In genomic region chr15:52383100-52383588, GRCh38 we compare ENCODE assay signal across 13 cellular contexts.
DNase-seq lines count a peak whose midpoint lies in the region; ATAC-seq, FAIRE-seq and TF ChIP-seq lines count a peak whose summit lies in the region.
"Had no signal": no experiment of that assay in that cellular context is flagged by ENCODE, and none has a peak within 500 bp of the region (broad histone marks: within the 10 kb centered on the region; RNA-seq: fewer than 3 reads in every experiment).

No MANE protein-coding gene starts in this region.

- 89 to 90% methylated on average over 2 of the region's 2 CpGs for WGBS in GM23248 (ENCODE audit: low coverage in 1 of 2, low lambda C conversion rate in 2 of 2, missing lambda C conversion rate in 2 of 2), 2 experiments

- H3K9me3 ChIP-seq in GM23248 (ENCODE audit: low read depth) (no peaks in the 10 kb centered on the region), vagina (no peaks in the 10 kb centered on the region), colonic mucosa (no peaks in the 10 kb centered on the region)

- H3K27ac ChIP-seq in GM23248: no peak overlapping the region; the same call in none of the 2 replicates
- no peak overlapping the region for H3K27ac ChIP-seq in vagina
- H3K27ac ChIP-seq in colonic mucosa: no peak overlapping the region

- peak overlapping the region; percentile 14 for H3K4me2 ChIP-seq in GM23248 (ENCODE audit: unreplicated experiment)

- H3K27me3 ChIP-seq in GM23248 (replicated peaks; ENCODE audit: insufficient read depth) (no peaks in the 10 kb centered on the region), vagina (no peaks in the 10 kb centered on the region), colonic mucosa (no peaks in the 10 kb centered on the region)

- H2AFZ ChIP-seq in GM23248: no peak overlapping the region

- no peak for FAIRE-seq in H54 (lab: Jason Lieb, UNC)

- peaks cover 6% of the 10 kb centered on the region; the same call in 1 of the 2 replicates for H3K36me3 ChIP-seq in GM23248 (ENCODE audit: low read depth)
- peaks cover 0 to 38% of the 10 kb centered on the region in 2 donors for H3K36me3 ChIP-seq in vagina
- H3K36me3 ChIP-seq in colonic mucosa: no peaks in the 10 kb centered on the region

- no peaks in the 10 kb centered on the region for H3K9me3 Mint-ChIP-seq in memory B cell

- H3K9me2 ChIP-seq in GM23248 (ENCODE audit: insufficient read depth): no peaks in the 10 kb centered on the region

- H3K4me3 ChIP-seq in GM23248: no peak overlapping the region
- no peak overlapping the region for H3K4me3 ChIP-seq in vagina
- H3K4me3 ChIP-seq in colonic mucosa: no peak overlapping the region
- H3K4me3 ChIP-seq: lung had no signal

- peaks cover 25% of the 10 kb centered on the region for H3K36me3 Mint-ChIP-seq in memory B cell

- no peaks in the 10 kb centered on the region for H3K27me3 Mint-ChIP-seq in memory B cell

- TF ChIP-seq CTCF in vagina (IDR thresholded peaks at IDR 0.05) (no peak), colonic mucosa (IDR thresholded peaks at IDR 0.05) (no peak)

- peaks cover 18% of the 10 kb centered on the region for H3K4me1 Mint-ChIP-seq in memory B cell

- intact Hi-C loops in vagina (cut with DNase I) (no loop called here), colonic mucosa (cut with DNase I) (no loop called here)

- peaks cover 13% of the 10 kb centered on the region for H3K4me1 ChIP-seq in GM23248 (ENCODE audit: insufficient read depth)
- H3K4me1 ChIP-seq in vagina: no peaks in the 10 kb centered on the region
- no peaks in the 10 kb centered on the region for H3K4me1 ChIP-seq in colonic mucosa

- no peaks in the 10 kb centered on the region for H3F3A ChIP-seq in GM23248 (ENCODE audit: insufficient read depth)

- ATAC-seq in GM18873 (IDR thresholded peaks at IDR 0.05; ENCODE audit: low FRiP score, unreplicated experiment) (peak; percentile 40), HG03565 (IDR thresholded peaks at IDR 0.05; ENCODE audit: unreplicated experiment) (peak; percentile 29), memory B cell (ENCODE audit: low read depth) (no peak)

- H3K27ac Mint-ChIP-seq in memory B cell: peak overlapping the region; percentile 17

- H3K9ac ChIP-seq in GM23248 (no peak overlapping the region; the same call in 1 of the 2 replicates), colonic mucosa (ENCODE audit: low read depth in 2 of 2, low read length in 2 of 2) (no peak overlapping the region)

- in situ Hi-C loops in GM23248 (cut with MboI): no loop called here

- no peaks in the 10 kb centered on the region for H3K79me2 ChIP-seq in GM23248 (ENCODE audit: insufficient read depth)

- no peaks in the 10 kb centered on the region for H4K20me1 ChIP-seq in GM23248 (ENCODE audit: insufficient read depth)

- DNase-seq in GM23248: peak; percentile 50
- no peak for DNase-seq in memory B cell (ENCODE audit: low spot score in 2 of 2)
- no peak for DNase-seq in vagina (ENCODE audit: extremely low spot score in 2 of 2)
- DNase-seq in colonic mucosa: no peak
- DNase-seq in activated effector memory CD4-positive, alpha-beta T cell treated with anti-CD3 and anti-CD28 coated beads, Interleukin-2, amount 50 U/mL, for 16 hours: no peak
- no peak for DNase-seq in H54 (ENCODE audit: insufficient read length, low spot score)
- DNase-seq: anterior cingulate cortex, DMS79 treated with DMSO at 0.1 percent for 48 hours, NCI-H1105, OCI-M1 had no signal

- TF ChIP-seq POLR2A in vagina (IDR thresholded peaks at IDR 0.05): no peak
- no peak for TF ChIP-seq POLR2A in H54 (IDR thresholded peaks at IDR 0.05; ENCODE audit: low read depth, low read length)

- H3K4me3 Mint-ChIP-seq in memory B cell: no peak overlapping the region
